In the genomic region with DNA sequence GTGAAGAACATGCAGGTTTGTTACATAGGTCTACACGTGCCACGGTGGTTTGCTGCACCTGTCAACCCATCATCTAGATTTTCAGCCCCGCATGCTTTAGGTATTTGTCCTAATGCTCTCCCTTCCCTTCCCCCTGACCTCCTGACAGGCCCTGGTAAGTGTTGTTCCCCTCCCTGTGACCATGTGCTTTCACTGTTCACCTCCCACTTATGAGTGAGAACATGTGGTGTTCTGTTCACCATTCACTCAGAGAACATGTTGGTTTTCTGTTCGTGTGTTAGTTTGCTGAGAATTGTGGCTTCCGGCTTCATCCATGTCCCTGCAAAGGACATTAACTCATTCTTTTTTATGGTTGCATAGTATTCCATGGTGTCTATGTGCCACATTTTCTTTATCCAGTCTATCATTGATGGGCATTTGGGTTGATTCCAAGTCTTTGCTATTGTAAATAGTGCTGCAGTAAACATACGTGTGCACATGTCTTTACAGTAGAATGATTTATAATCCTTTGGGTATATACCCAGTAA, we compare ENCODE assay signal across 2 cellular contexts.
TF ChIP-seq lines count a peak whose summit lies in the region.

No MANE protein-coding gene starts in this region.

TF ChIP-seq in K562, 482 proteins besides CTCF, POLR2A, EP300 and RAD21:
- TF ChIP-seq ZNF146 (CRISPR knock-in tag; IDR thresholded peaks at IDR 0.05; ENCODE audit: unreplicated experiment), result peak; percentile 11

TF ChIP-seq in HepG2, 621 proteins besides CTCF, POLR2A, EP300 and RAD21:
- peak; percentile 90 for TF ChIP-seq MNT (IDR thresholded peaks at IDR 0.05)
